ENCODE assay signal across 10 cellular contexts in genomic region chr7:16465469-16466086, GRCh38. TPM values are rescaled to one million over a fixed set of nuclear protein-coding genes. Genes with fewer than 3 reads are reported as not detected.
DNase-seq lines count a peak whose midpoint lies in the region; FAIRE-seq and TF ChIP-seq lines count a peak whose summit lies in the region.
"Had no signal": no experiment of that assay in that cellular context is flagged by ENCODE, and none has a peak within 500 bp of the region (broad histone marks: within the 10 kb centered on the region; RNA-seq: fewer than 3 reads in every experiment).

Gene SOSTDC1 (minus strand): TSS chr7:16465738. CDS start chr7:16465668, 70 bp downstream.

- no peak for TF ChIP-seq EP300 in sigmoid colon (IDR thresholded peaks at IDR 0.05)

- H3K27me3 ChIP-seq in sigmoid colon, result no peaks in the 10 kb centered on the region

- no peak for TF ChIP-seq CTCF in VCaP (conservative IDR thresholded peaks at IDR 0.05)
- TF ChIP-seq CTCF in sigmoid colon (IDR thresholded peaks at IDR 0.05), result no peak

- FAIRE-seq in RCC 7860 (lab: Jason Lieb, UNC) (no peak), GM12892 (lab: Jason Lieb, UNC) (no peak)

- 6 to 22% methylated on average over 10 of the region's 10 CpGs for WGBS in sigmoid colon, 2 donors

- TF ChIP-seq POLR2A in sigmoid colon (IDR thresholded peaks at IDR 0.05) (no peak), GM12892 (IDR thresholded peaks at IDR 0.05; ENCODE audit: low read depth, low read length) (no peak)

- intact Hi-C loops in sigmoid colon (cut with DNase I), result no loop called here

- peak within 1 kb of the TSS; percentile 3 to 42 (median 26) for H3K4me3 ChIP-seq in sigmoid colon

- H3K9me3 ChIP-seq in sigmoid colon, result no peaks in the 10 kb centered on the region

- H3K4me1 ChIP-seq in sigmoid colon, result peaks cover 0 to 13% (median 4%) of the 10 kb centered on the region in 4 donors

- H3K27ac ChIP-seq in VCaP (peak within 1 kb of the TSS; percentile 77), sigmoid colon (peak within 1 kb of the TSS in 3 of 4 donors; percentile 24 to 74 (median 70))

- H3K36me3 ChIP-seq in sigmoid colon, result no peaks in the 10 kb centered on the region

- DNase-seq in HT-29 (ENCODE audit: low spot score) (peak; percentile 75), iPS DF 19.7 (ENCODE audit: low read depth, low spot score) (peak; percentile 12), sigmoid colon (no peak), DMS 273 (lab: John Stamatoyannopoulos, UW; ENCODE audit: unreplicated experiment) (no peak), RCC 7860 (ENCODE audit: low spot score) (no peak), GM12892 (ENCODE audit: insufficient read length) (no peak), ecto neural progenitor cell (ENCODE audit: low spot score) (no peak)
- DNase-seq: substantia nigra had no signal

RNA-seq across cellular contexts. Expression of gene SOSTDC1, which starts in this region (rescaled TPM):
- total RNA-seq in HT-29 (2014; rRNA removed; shearing (Covaris generic)), result 21.1 and 22.2 TPM in 2 replicates
- total RNA-seq in sigmoid colon, result 1 to 10 TPM in 3 of 4 donors, under 1 TPM in 1; 0.36 to 8.7 (median 4.0) TPM
- polyA plus RNA-seq in sigmoid colon, result 1 to 10 TPM; 1.8 to 3.0 (median 2.5) TPM
- not detected for polyA plus RNA-seq in GM12892 (2012; ENCODE audit: missing spikeins)
- total RNA-seq: OCI-LY7 had no signal

Comparison
In these comparisons a context has a peak if more than half of its experiments do, and no peak if none do; other contexts are left out.
1. DNase-seq: peak in HT-29 (single experiment) and iPS DF 19.7 (single experiment); none in sigmoid colon (single experiment), DMS 273 (single experiment), RCC 7860 (single experiment), GM12892 (single experiment) and ecto neural progenitor cell (single experiment).